13 cellular contexts compared by ENCODE assay signal in genomic region chr18:59954746-59955145, GRCh38. TPM values are rescaled to one million over a fixed set of nuclear protein-coding genes. Genes with fewer than 3 reads are reported as not detected.
A peak's percentile ranks its signal among the peaks of the same experiment; 100 is the strongest.
DNase-seq lines count a peak whose midpoint lies in the region; ATAC-seq and TF ChIP-seq lines count a peak whose summit lies in the region.
"Had no signal": no experiment of that assay in that cellular context is flagged by ENCODE, and none has a peak within 500 bp of the region (broad histone marks: within the 10 kb centered on the region; RNA-seq: fewer than 3 reads in every experiment).

No MANE protein-coding gene starts in this region.

- no peak overlapping the region for H2AFZ ChIP-seq in fibroblast of lung (ENCODE audit: low read length)

- H4K20me1 ChIP-seq in fibroblast of lung (ENCODE audit: control insufficient read depth, extremely low read depth, insufficient read depth, low read length): no peaks in the 10 kb centered on the region

- H3K4me1 ChIP-seq in fibroblast of lung (ENCODE audit: control insufficient read depth, extremely low read depth, insufficient read depth, low read length): peaks cover 2% of the 10 kb centered on the region

- H3K9me3 ChIP-seq in fibroblast of lung (ENCODE audit: control insufficient read depth, insufficient read depth, low read depth, low read length): no peaks in the 10 kb centered on the region
- H3K9me3 ChIP-seq: thoracic aorta had no signal

- no peaks in the 10 kb centered on the region for H3K36me3 ChIP-seq in fibroblast of lung (ENCODE audit: control insufficient read depth, insufficient read depth, low read length)
- H3K36me3 ChIP-seq: thoracic aorta had no signal

- no peak overlapping the region for H3K27ac ChIP-seq in fibroblast of lung (ENCODE audit: insufficient read depth, low read length)
- H3K27ac ChIP-seq: thoracic aorta had no signal

- no peak overlapping the region for H3K4me2 ChIP-seq in fibroblast of lung (ENCODE audit: extremely low read depth, insufficient read depth, low read length)

- no peak overlapping the region for H3K9ac ChIP-seq in fibroblast of lung (ENCODE audit: insufficient read depth, low read length)

- ATAC-seq in GM21423 (IDR thresholded peaks at IDR 0.05; ENCODE audit: unreplicated experiment): no peak

- DNase-seq in A172 (ENCODE audit: low spot score) (peak; percentile 43), GM03348 (ENCODE audit: low spot score) (peak; percentile 34), RPMI7951 (ENCODE audit: low read depth) (peak; percentile 59), fibroblast of lung (ENCODE audit: low read depth in 2 of 2) (peak; percentile 23 to 80), NCI-H446 (lab: John Stamatoyannopoulos, UW) (no peak), cerebellum (ENCODE audit: low spot score) (no peak), GOT3 (lab: John Stamatoyannopoulos, UW) (no peak)
- DNase-seq: activated CD4-positive, alpha-beta T cell treated with anti-CD3 and anti-CD28 coated beads, Interleukin-2, amount 50 U/mL, for 48 hours; caudate nucleus; MM.1S; NCI-H345 had no signal

- no peaks in the 10 kb centered on the region for H3K79me2 ChIP-seq in fibroblast of lung (ENCODE audit: control insufficient read depth, insufficient read depth, low read length)

- no peak overlapping the region for H3K4me3 ChIP-seq in fibroblast of lung (replicated peaks in 1 of 4; ENCODE audit: control extremely low read depth in 1 of 4, insufficient read depth in 1 of 4, low read depth in 3 of 4, low read length in 4 of 4)
- H3K4me3 ChIP-seq: thoracic aorta had no signal

- H3K27me3 ChIP-seq in fibroblast of lung (ENCODE audit: control insufficient read depth, insufficient read depth, low read length): no peaks in the 10 kb centered on the region

- TF ChIP-seq CTCF in fibroblast of lung (conservative IDR thresholded peaks at IDR 0.05 in 1 of 2, IDR thresholded peaks at IDR 0.05 in 1 of 2; ENCODE audit: low read depth in 1 of 2, low read length in 2 of 2): no peak

RNA-seq across cellular contexts. Expression of gene PMAIP1, which starts 55.0 kb away (rescaled TPM):
- 14.7 and 23.2 TPM in 2 replicates for total RNA-seq in A172 (2014; rRNA removed; shearing (Covaris generic))
- 43.7 and 50.3 TPM in 2 replicates for total RNA-seq in RPMI7951 (2014; rRNA removed; shearing (Covaris generic))
- total RNA-seq in fibroblast of lung (29.8 and 34.7 TPM in 2 replicates), cerebellum (2.4 TPM)
- 8.5 and 15.9 TPM in 2 replicates for polyA plus RNA-seq in fibroblast of lung
- 6.9 and 14.8 TPM in 2 replicates for polyA plus RNA-seq in fibroblast of lung (2012)
- polyA minus RNA-seq in fibroblast of lung (ENCODE audit: low replicate concordance): 0.16 and 1.5 TPM in 2 replicates
- total RNA-seq: thoracic aorta had no signal

Comparison
In these comparisons a context has a peak if more than half of its experiments do, and no peak if none do; other contexts are left out.
1. DNase-seq: peak in A172 (single experiment), GM03348 (single experiment), RPMI7951 (single experiment) and fibroblast of lung (2 of 2); none in NCI-H446 (0 of 2), cerebellum (single experiment) and GOT3 (single experiment).